Comparison of ENCODE assay signal across 8 cellular contexts in genomic region chr7:75072978-75073282, GRCh38. TPM values are rescaled to one million over a fixed set of nuclear protein-coding genes. Genes with fewer than 3 reads are reported as not detected.
DNase-seq lines count a peak whose midpoint lies in the region; ATAC-seq, FAIRE-seq and TF ChIP-seq lines count a peak whose summit lies in the region.

No MANE protein-coding gene starts in this region.

- H3K9me3 ChIP-seq in psoas muscle: no peaks in the 10 kb centered on the region

- intact Hi-C loops in psoas muscle (cut with DNase I): no loop called here

- H3K4me3 ChIP-seq in GM12875 (ENCODE audit: low read depth, low read length): peak overlapping the region; percentile 92
- H3K4me3 ChIP-seq in foreskin fibroblast (ENCODE audit: low read depth in 1 of 2, low read length in 2 of 2): peak overlapping the region; percentile 85 to 86
- peak overlapping the region; percentile 81 for H3K4me3 ChIP-seq in psoas muscle

- peak overlapping the region; percentile 93 for H3K27ac ChIP-seq in psoas muscle

- no peaks in the 10 kb centered on the region for H3K27me3 ChIP-seq in psoas muscle (ENCODE audit: insufficient read depth in 3 of 3, low read length in 2 of 3)

- WGBS in psoas muscle, 3 donors: 4 to 5% (median 4%) methylated on average over 9 of the region's 9 CpGs

- peaks cover 6% of the 10 kb centered on the region for H3K4me1 ChIP-seq in psoas muscle

- TF ChIP-seq CTCF in GM12875 (IDR thresholded peaks at IDR 0.05; ENCODE audit: borderline replicate concordance, insufficient read depth, low read depth, low read length): no peak
- no peak for TF ChIP-seq CTCF in foreskin fibroblast (IDR thresholded peaks at IDR 0.05; ENCODE audit: low read depth, low read length)
- no peak for TF ChIP-seq CTCF in psoas muscle (IDR thresholded peaks at IDR 0.05)
- TF ChIP-seq CTCF in D721Med (IDR thresholded peaks at IDR 0.05; ENCODE audit: insufficient read depth, missing control alignments): no peak

- no peak for FAIRE-seq in D721Med (lab: Jason Lieb, UNC)

- H3K36me3 ChIP-seq in psoas muscle (ENCODE audit: insufficient read depth in 1 of 2, low read depth in 1 of 2): peaks cover 3 to 43% of the 10 kb centered on the region in 2 donors

- DNase-seq in foreskin fibroblast: no peak
- no peak for DNase-seq in psoas muscle
- no peak for DNase-seq in D721Med (ENCODE audit: insufficient read length, low spot score)
- DNase-seq in MV-4-11 (lab: John Stamatoyannopoulos, UW): no peak
- no peak for DNase-seq in GOT3 (lab: John Stamatoyannopoulos, UW)

- ATAC-seq in SK-N-SH treated with all-trans-retinoic acid at 6 μM for 48 hours (peak; percentile 5), psoas muscle (peak; percentile 19 to 45 (median 28)), GM19452 (IDR thresholded peaks at IDR 0.05; ENCODE audit: unreplicated experiment) (no peak)

TF ChIP-seq in SK-N-SH treated with all-trans-retinoic acid at 6 μM for 48 hours, 23 proteins besides CTCF, POLR2A, EP300 and RAD21:
- TF ChIP-seq TCF4 (CRISPR knock-in tag; IDR thresholded peaks at IDR 0.05; ENCODE audit: borderline replicate concordance): 0 out of 2 replicates have a peak, but pooled peaks have one; percentile 18
- TF ChIP-seq PPARA (CRISPR knock-in tag; IDR thresholded peaks at IDR 0.05; ENCODE audit: borderline replicate concordance): no peak
- no peak for TF ChIP-seq ZNF565 (CRISPR knock-in tag; conservative IDR thresholded peaks at IDR 0.05; ENCODE audit: low read depth)
- TF ChIP-seq, protein P1, sequence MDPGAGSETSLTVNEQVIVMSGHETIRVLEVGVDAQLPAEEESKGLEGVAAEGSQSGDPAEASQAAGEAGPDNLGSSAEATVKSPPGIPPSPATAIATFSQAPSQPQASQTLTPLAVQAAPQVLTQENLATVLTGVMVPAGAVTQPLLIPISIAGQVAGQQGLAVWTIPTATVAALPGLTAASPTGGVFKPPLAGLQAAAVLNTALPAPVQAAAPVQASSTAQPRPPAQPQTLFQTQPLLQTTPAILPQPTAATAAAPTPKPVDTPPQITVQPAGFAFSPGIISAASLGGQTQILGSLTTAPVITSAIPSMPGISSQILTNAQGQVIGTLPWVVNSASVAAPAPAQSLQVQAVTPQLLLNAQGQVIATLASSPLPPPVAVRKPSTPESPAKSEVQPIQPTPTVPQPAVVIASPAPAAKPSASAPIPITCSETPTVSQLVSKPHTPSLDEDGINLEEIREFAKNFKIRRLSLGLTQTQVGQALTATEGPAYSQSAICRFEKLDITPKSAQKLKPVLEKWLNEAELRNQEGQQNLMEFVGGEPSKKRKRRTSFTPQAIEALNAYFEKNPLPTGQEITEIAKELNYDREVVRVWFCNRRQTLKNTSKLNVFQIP (CRISPR knock-in tag; IDR thresholded peaks at IDR 0.05; ENCODE audit: borderline replicate concordance, low read depth): no peak
- 0 out of 2 replicates have a peak, but pooled peaks have one; percentile 9 for TF ChIP-seq SNAI2 (CRISPR knock-in tag; IDR thresholded peaks at IDR 0.05)
- no peak for TF ChIP-seq ESRRG (CRISPR knock-in tag; IDR thresholded peaks at IDR 0.05)

RNA-seq across cellular contexts. Expression of gene RCC1L, which starts 0.7 kb away (rescaled TPM):
- 10 to 100 TPM; 67.7 to 77.1 (median 72.1) TPM for total RNA-seq in psoas muscle
- 100 to 1,000 TPM in 1 of 3 donors, 10 to 100 TPM in 2; 52.3 to 123 (median 70.2) TPM for polyA plus RNA-seq in psoas muscle

RNA-seq across cellular contexts. Expression of gene GTF2IRD2B, which starts 19.5 kb away (rescaled TPM):
- 10 to 100 TPM; 26.7 to 50.1 (median 38.6) TPM for total RNA-seq in psoas muscle
- 10 to 100 TPM; 11.1 to 16.2 (median 14.4) TPM for polyA plus RNA-seq in psoas muscle
